11 cellular contexts compared by ENCODE assay signal in the genomic region with DNA sequence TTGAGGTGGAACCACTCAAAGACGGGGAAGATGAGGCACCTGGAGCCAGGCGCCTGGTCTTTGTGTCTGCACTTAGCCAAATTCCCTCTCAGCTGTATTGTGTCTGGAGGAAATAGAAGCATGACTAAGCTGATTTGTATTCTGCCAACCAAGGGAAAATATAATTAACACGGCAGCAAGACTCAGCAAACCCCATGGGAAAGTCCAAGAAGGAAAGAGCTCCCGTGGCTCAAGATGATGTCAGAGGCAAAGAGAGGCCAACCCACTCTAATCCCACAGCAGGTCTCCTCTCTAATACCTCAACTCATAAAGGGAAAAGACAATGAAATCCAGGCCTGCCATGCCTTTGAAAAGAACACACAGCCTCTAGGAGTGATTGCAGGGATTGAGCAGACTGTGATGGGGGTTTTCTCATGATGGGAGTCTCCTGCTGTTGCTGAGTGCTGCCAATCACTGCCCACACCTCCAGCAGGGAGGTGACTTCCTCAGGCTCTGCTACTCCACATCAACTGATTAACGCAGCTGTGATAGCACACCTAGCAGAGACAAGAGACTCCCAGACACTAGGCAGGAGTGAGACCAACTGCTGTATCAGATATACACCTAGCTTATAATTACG.
DNase-seq lines count a peak whose midpoint lies in the region; ATAC-seq and TF ChIP-seq lines count a peak whose summit lies in the region.
"Had no signal": no experiment of that assay in that cellular context is flagged by ENCODE, and none has a peak within 500 bp of the region (broad histone marks: within the 10 kb centered on the region; RNA-seq: fewer than 3 reads in every experiment).

No MANE protein-coding gene starts in this region.

- no peaks in the 10 kb centered on the region for H4K20me1 ChIP-seq in smooth muscle cell (ENCODE audit: low read depth)

- H3K36me3 ChIP-seq in smooth muscle cell (ENCODE audit: low read depth), result no peaks in the 10 kb centered on the region
- H3K36me3 ChIP-seq: transverse colon had no signal

- peaks cover 45% of the 10 kb centered on the region for H3K4me1 ChIP-seq in smooth muscle cell (ENCODE audit: low read depth)

- H3K4me3 ChIP-seq in fibroblast of the aortic adventitia (ENCODE audit: low read depth, low read length), result no peak overlapping the region
- H3K4me3 ChIP-seq in smooth muscle cell, result no peak overlapping the region
- H3K4me3 ChIP-seq: transverse colon had no signal

- H3K27ac ChIP-seq in smooth muscle cell (ENCODE audit: low read depth), result peak overlapping the region; percentile 85
- H3K27ac ChIP-seq: transverse colon had no signal

- peak; percentile 8 for DNase-seq in NCI-H146 (lab: John Stamatoyannopoulos, UW)
- no peak for DNase-seq in NCI-H146 treated with DMSO at 0.1 percent for 48 hours (lab: John Stamatoyannopoulos, UW; ENCODE audit: unreplicated experiment)
- DNase-seq in RPMI7951 (ENCODE audit: low read depth), result peak; percentile 15
- peak; percentile 33 for DNase-seq in fibroblast of the aortic adventitia (ENCODE audit: low read depth)
- no peak for DNase-seq in smooth muscle cell (lab: John Stamatoyannopoulos, UW; ENCODE audit: unreplicated experiment)
- DNase-seq in mucosa of gallbladder (ENCODE audit: low spot score), result no peak
- DNase-seq: ACHN, NCI-H446, transverse colon had no signal

- no peaks in the 10 kb centered on the region for H3K79me2 ChIP-seq in smooth muscle cell (ENCODE audit: low read depth)

- no peaks in the 10 kb centered on the region for H3K9me3 ChIP-seq in smooth muscle cell (replicated peaks; ENCODE audit: low read depth)
- H3K9me3 ChIP-seq: transverse colon had no signal

- ATAC-seq in HG03457 (IDR thresholded peaks at IDR 0.05; ENCODE audit: unreplicated experiment) (no peak), GM18858 (IDR thresholded peaks at IDR 0.05; ENCODE audit: unreplicated experiment) (no peak)

- H3K4me2 ChIP-seq in smooth muscle cell, result peak overlapping the region; percentile 49

- H3K9ac ChIP-seq in smooth muscle cell (ENCODE audit: low read depth), result peak overlapping the region; percentile 68

- 22% methylated on average over 6 of the region's 6 CpGs for WGBS in smooth muscle cell (ENCODE audit: low lambda C conversion rate)

- no peak overlapping the region for H2AFZ ChIP-seq in smooth muscle cell (ENCODE audit: low read depth)

- peaks cover 3% of the 10 kb centered on the region for H3F3A ChIP-seq in smooth muscle cell (ENCODE audit: low read depth)

- TF ChIP-seq CTCF in fibroblast of the aortic adventitia (IDR thresholded peaks at IDR 0.05; ENCODE audit: insufficient read depth, low read length) (no peak), smooth muscle cell (IDR thresholded peaks at IDR 0.05; ENCODE audit: borderline replicate concordance, insufficient read depth, poor library complexity, severe bottlenecking) (no peak)

- no peaks in the 10 kb centered on the region for H3K27me3 ChIP-seq in smooth muscle cell (ENCODE audit: low read depth)

Comparison
In these comparisons a context has a peak if more than half of its experiments do, and no peak if none do; other contexts are left out.
1. DNase-seq: peak in NCI-H146 (single experiment), RPMI7951 (single experiment) and fibroblast of the aortic adventitia (single experiment); none in NCI-H146 treated with DMSO at 0.1 percent for 48 hours (single experiment), smooth muscle cell (single experiment) and mucosa of gallbladder (single experiment).